In genomic region chr1:116377564-116378529, GRCh38 we compare ENCODE assay signal across 8 cellular contexts. TPM values are rescaled to one million over a fixed set of nuclear protein-coding genes. Genes with fewer than 3 reads are reported as not detected.
DNase-seq lines count a peak whose midpoint lies in the region; ATAC-seq and FAIRE-seq lines count a peak whose summit lies in the region.

No MANE protein-coding gene starts in this region.

- FAIRE-seq in HTR-8/SVneo (lab: Jason Lieb, UNC) = no peak

- H3K27ac Mint-ChIP-seq in memory B cell = peak overlapping the region; percentile 94

- peak; percentile 60 for ATAC-seq in GM21515 (IDR thresholded peaks at IDR 0.05; ENCODE audit: unreplicated experiment)
- peak; percentile 63 for ATAC-seq in memory B cell (ENCODE audit: low read depth)

- H3K4me1 Mint-ChIP-seq in memory B cell = peaks cover 63% of the 10 kb centered on the region

- DNase-seq in GF-D8 (lab: John Stamatoyannopoulos, UW) (peak; percentile 16), HTR-8/SVneo (ENCODE audit: insufficient read length, low spot score) (peak; percentile 45), T-helper 9 cell (peak; percentile 16), dedifferentiated amniotic fluid mesenchymal stem cell (ENCODE audit: extremely low spot score) (peak; percentile 89), memory B cell (ENCODE audit: low spot score in 2 of 2) (peak; percentile 45 to 46), stromal cell of bone marrow (ENCODE audit: low read depth) (peak; percentile 91), mesenteric fat pad (ENCODE audit: low spot score) (no peak)

- H3K27me3 Mint-ChIP-seq in memory B cell = no peaks in the 10 kb centered on the region

- H3K4me3 Mint-ChIP-seq in memory B cell = peak overlapping the region; percentile 82

- peaks cover 1% of the 10 kb centered on the region for H3K36me3 Mint-ChIP-seq in memory B cell

- no peaks in the 10 kb centered on the region for H3K9me3 Mint-ChIP-seq in memory B cell

RNA-seq across cellular contexts. Expression of gene ATP1A1, which starts 4.8 kb away (rescaled TPM):
- 192 TPM for total RNA-seq in mesenteric fat pad
